ENCODE assay signal across 11 cellular contexts in the genomic region with DNA sequence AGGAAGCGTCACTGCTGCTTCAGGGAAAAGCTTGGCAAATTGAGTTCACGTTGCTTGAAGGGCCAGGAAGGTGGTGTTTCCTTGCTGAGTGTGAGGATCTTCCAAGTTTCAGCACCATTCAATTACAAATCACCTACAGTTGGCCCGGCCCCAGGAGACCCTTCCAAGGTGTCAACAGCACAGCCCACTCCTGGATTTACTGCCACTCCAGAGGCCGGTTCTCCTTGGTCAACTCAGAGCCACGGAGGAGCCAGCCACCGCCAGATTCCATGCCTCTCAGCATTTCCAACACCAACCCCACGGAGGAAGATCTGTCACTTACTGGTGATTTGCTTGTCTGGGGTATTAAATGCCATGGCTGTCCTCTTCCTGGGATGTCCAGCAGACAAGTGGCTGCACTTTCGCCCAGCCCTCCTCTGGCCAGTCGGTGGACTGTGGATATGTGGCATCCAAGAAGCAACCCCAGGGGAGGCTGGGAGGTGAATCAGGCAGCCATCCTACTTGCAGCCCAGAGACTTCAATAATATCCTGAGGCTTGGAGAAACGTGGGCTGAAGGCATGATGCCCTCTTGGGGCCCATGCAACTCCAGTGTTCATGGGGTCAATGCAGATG.
DNase-seq lines count a peak whose midpoint lies in the region; ATAC-seq, FAIRE-seq and TF ChIP-seq lines count a peak whose summit lies in the region.
"Had no signal": no experiment of that assay in that cellular context is flagged by ENCODE, and none has a peak within 500 bp of the region (broad histone marks: within the 10 kb centered on the region; RNA-seq: fewer than 3 reads in every experiment).

No MANE protein-coding gene starts in this region.

- H3K27ac ChIP-seq in kidney (ENCODE audit: low read depth in 2 of 2, low read length in 2 of 2): no peak overlapping the region
- no peak overlapping the region for H3K27ac ChIP-seq in sigmoid colon
- H3K27ac ChIP-seq: BLaER1 treated with 17β-estradiol and CSF1 and Interleukin-3, amounts not matched to agents 10 nM and 100 nM had no signal

- H3K9me3 ChIP-seq in kidney (ENCODE audit: control insufficient read depth in 1 of 2, low read length in 2 of 2) (no peaks in the 10 kb centered on the region), sigmoid colon (no peaks in the 10 kb centered on the region), mucosa of descending colon (no peaks in the 10 kb centered on the region)
- H3K9me3 ChIP-seq: BLaER1 treated with 17β-estradiol and CSF1 and Interleukin-3, amounts not matched to agents 10 nM and 100 nM had no signal

- H3K4me3 ChIP-seq in kidney (ENCODE audit: low read length in 2 of 2) (no peak overlapping the region), sigmoid colon (no peak overlapping the region), mucosa of descending colon (no peak overlapping the region)
- H3K4me3 ChIP-seq: BLaER1 treated with 17β-estradiol and CSF1 and Interleukin-3, amounts not matched to agents 10 nM and 100 nM had no signal

- no peak overlapping the region for H3K27ac Mint-ChIP-seq in natural killer cell treated with Interleukin-12 subunit alpha and Interleukin-12 subunit beta and Interleukin-15 and Interleukin-18, amount 100 ng/mL, for 72 hours
- no peak overlapping the region for H3K27ac Mint-ChIP-seq in natural killer cell
- H3K27ac Mint-ChIP-seq: CD4-positive, CD25-positive, alpha-beta regulatory T cell had no signal

- no peak for ATAC-seq in natural killer cell treated with Interleukin-12 subunit alpha and Interleukin-12 subunit beta and Interleukin-15 and Interleukin-18, amount 100 ng/mL, for 72 hours
- ATAC-seq in natural killer cell: no peak
- ATAC-seq in mucosa of descending colon: no peak

- WGBS in sigmoid colon, 2 donors: 76 to 86% methylated on average over 10 of the region's 10 CpGs

- no peak overlapping the region for H3K9ac ChIP-seq in kidney (ENCODE audit: low read length in 2 of 2)
- H3K9ac ChIP-seq: BLaER1 treated with 17β-estradiol and CSF1 and Interleukin-3, amounts not matched to agents 10 nM and 100 nM had no signal

- no peaks in the 10 kb centered on the region for H3K36me3 Mint-ChIP-seq in natural killer cell treated with Interleukin-12 subunit alpha and Interleukin-12 subunit beta and Interleukin-15 and Interleukin-18, amount 100 ng/mL, for 72 hours
- no peaks in the 10 kb centered on the region for H3K36me3 Mint-ChIP-seq in natural killer cell
- H3K36me3 Mint-ChIP-seq: CD4-positive, CD25-positive, alpha-beta regulatory T cell had no signal

- no peak overlapping the region for H3K4me3 Mint-ChIP-seq in natural killer cell treated with Interleukin-12 subunit alpha and Interleukin-12 subunit beta and Interleukin-15 and Interleukin-18, amount 100 ng/mL, for 72 hours
- H3K4me3 Mint-ChIP-seq in natural killer cell: no peak overlapping the region
- H3K4me3 Mint-ChIP-seq: CD4-positive, CD25-positive, alpha-beta regulatory T cell had no signal

- intact Hi-C loops in natural killer cell (cut with micrococcal nuclease): no loop called here
- intact Hi-C loops in kidney (cut with DNase I): no loop called here
- intact Hi-C loops in sigmoid colon (cut with DNase I): no loop called here
- intact Hi-C loops in mucosa of descending colon (cut with DNase I, micrococcal nuclease): no loop called here

- DNase-seq in natural killer cell treated with Interleukin-12 subunit alpha and Interleukin-12 subunit beta and Interleukin-15 and Interleukin-18, amount 100 ng/mL, for 72 hours (ENCODE audit: low spot score): peak; percentile 34
- no peak for DNase-seq in natural killer cell
- DNase-seq in kidney: peak; percentile 38
- peak; percentile 48 for DNase-seq in sigmoid colon
- no peak for DNase-seq in mucosa of descending colon
- DNase-seq in NCI-H446 (lab: John Stamatoyannopoulos, UW): no peak
- no peak for DNase-seq in GM19240 (ENCODE audit: insufficient read length, low spot score)
- DNase-seq: ACHN; CD4-positive, CD25-positive, alpha-beta regulatory T cell had no signal

- TF ChIP-seq POLR2A in sigmoid colon (IDR thresholded peaks at IDR 0.05): no peak

- H3K27me3 ChIP-seq in sigmoid colon: no peaks in the 10 kb centered on the region
- H3K27me3 ChIP-seq: BLaER1 treated with 17β-estradiol and CSF1 and Interleukin-3, amounts not matched to agents 10 nM and 100 nM had no signal

- H3K4me1 ChIP-seq in kidney (ENCODE audit: control insufficient read depth in 1 of 2, insufficient read depth in 1 of 2, low read depth in 1 of 2, low read length in 2 of 2) (no peaks in the 10 kb centered on the region), sigmoid colon (no peaks in the 10 kb centered on the region), mucosa of descending colon (ENCODE audit: low read depth) (no peaks in the 10 kb centered on the region)
- H3K4me1 ChIP-seq: BLaER1 treated with 17β-estradiol and CSF1 and Interleukin-3, amounts not matched to agents 10 nM and 100 nM had no signal

- TF ChIP-seq CTCF in natural killer cell (IDR thresholded peaks at IDR 0.05): no peak
- TF ChIP-seq CTCF in kidney (IDR thresholded peaks at IDR 0.05; ENCODE audit: borderline replicate concordance, extremely low read depth, insufficient read depth): no peak
- TF ChIP-seq CTCF in sigmoid colon (IDR thresholded peaks at IDR 0.05): no peak
- TF ChIP-seq CTCF in mucosa of descending colon (IDR thresholded peaks at IDR 0.05): no peak

- no peaks in the 10 kb centered on the region for H3K4me1 Mint-ChIP-seq in natural killer cell treated with Interleukin-12 subunit alpha and Interleukin-12 subunit beta and Interleukin-15 and Interleukin-18, amount 100 ng/mL, for 72 hours (ENCODE audit: low read depth in 2 of 2)
- H3K4me1 Mint-ChIP-seq in natural killer cell: no peaks in the 10 kb centered on the region
- H3K4me1 Mint-ChIP-seq: CD4-positive, CD25-positive, alpha-beta regulatory T cell had no signal

- no peak for TF ChIP-seq EP300 in sigmoid colon (IDR thresholded peaks at IDR 0.05)

- no peak for FAIRE-seq in kidney (lab: Jason Lieb, UNC)
- FAIRE-seq: H54 had no signal

- peaks cover 5 to 8% of the 10 kb centered on the region in 2 donors for H3K27me3 Mint-ChIP-seq in natural killer cell treated with Interleukin-12 subunit alpha and Interleukin-12 subunit beta and Interleukin-15 and Interleukin-18, amount 100 ng/mL, for 72 hours
- H3K27me3 Mint-ChIP-seq in natural killer cell (ENCODE audit: low read depth in 2 of 2): peaks cover 0 to 2% of the 10 kb centered on the region in 2 donors
- H3K27me3 Mint-ChIP-seq: CD4-positive, CD25-positive, alpha-beta regulatory T cell had no signal

- H3K36me3 ChIP-seq in kidney (ENCODE audit: control insufficient read depth in 1 of 2, insufficient read depth in 2 of 2, low read length in 2 of 2) (no peaks in the 10 kb centered on the region), sigmoid colon (no peaks in the 10 kb centered on the region), mucosa of descending colon (ENCODE audit: low read depth) (no peaks in the 10 kb centered on the region)
- H3K36me3 ChIP-seq: BLaER1 treated with 17β-estradiol and CSF1 and Interleukin-3, amounts not matched to agents 10 nM and 100 nM had no signal

- no peaks in the 10 kb centered on the region for H3K9me3 Mint-ChIP-seq in natural killer cell treated with Interleukin-12 subunit alpha and Interleukin-12 subunit beta and Interleukin-15 and Interleukin-18, amount 100 ng/mL, for 72 hours
- H3K9me3 Mint-ChIP-seq in natural killer cell: no peaks in the 10 kb centered on the region

Comparison
In these comparisons a context has a peak if more than half of its experiments do, and no peak if none do; other contexts are left out.
1. DNase-seq: peak in natural killer cell treated with Interleukin-12 subunit alpha and Interleukin-12 subunit beta and Interleukin-15 and Interleukin-18, amount 100 ng/mL, for 72 hours (single experiment), kidney (single experiment) and sigmoid colon (single experiment); none in natural killer cell (single experiment), mucosa of descending colon (0 of 3), NCI-H446 (0 of 2) and GM19240 (single experiment).